1 cellular context compared by ENCODE assay signal in the genomic region with DNA sequence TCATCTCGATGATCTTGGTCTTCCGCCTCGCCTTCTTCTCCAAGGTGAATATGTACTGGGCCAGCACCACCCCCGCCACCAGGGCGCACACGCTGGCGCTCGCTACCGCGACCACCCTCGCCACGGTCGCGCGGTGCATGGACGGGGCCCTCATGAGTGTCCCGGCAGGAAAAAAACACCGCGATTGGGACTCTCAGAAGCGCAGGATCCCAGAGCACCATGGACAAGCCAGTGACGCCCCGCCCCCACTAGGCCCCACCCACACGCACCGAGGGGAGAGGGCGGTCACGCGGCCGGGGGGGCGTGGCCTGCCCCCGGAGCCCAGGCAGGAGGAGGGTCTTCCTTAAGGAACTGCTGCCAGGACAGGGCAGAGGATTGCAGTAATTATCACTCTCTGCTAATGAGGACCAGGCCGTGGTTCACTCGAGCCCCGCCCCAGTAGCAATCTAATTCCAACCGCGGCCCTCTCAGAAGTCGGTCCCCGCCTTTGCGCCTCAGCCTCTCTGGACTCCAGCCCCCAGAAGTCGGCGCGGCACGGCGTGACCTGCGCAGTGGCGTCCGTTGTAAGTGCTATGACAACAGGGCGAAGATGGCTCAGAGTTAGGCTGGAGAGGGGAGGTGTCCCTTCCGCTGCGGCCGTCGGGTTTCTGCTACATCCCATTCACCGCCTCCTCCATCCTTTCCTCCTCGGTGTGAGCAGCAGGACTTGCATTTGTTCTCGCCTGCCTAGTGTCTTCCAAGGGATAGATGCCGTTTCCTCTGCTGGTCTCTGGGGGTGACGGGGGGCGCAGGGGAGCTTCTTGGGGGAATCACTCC.
TF ChIP-seq lines count a peak whose summit lies in the region.

TSS of gene BBS9 (plus strand) at position 575 of the 816 bp plus-strand sequence. CDS start 16,689 bp downstream, outside the sequence.

TF ChIP-seq in K562, 482 proteins besides CTCF, POLR2A, EP300 and RAD21 (continued from another document and continues in another):
- peak; percentile 10 for TF ChIP-seq PRDM10 (IDR thresholded peaks at IDR 0.05; ENCODE audit: partially characterized antibody)
- peak in 1 of 2 experiments; percentile 60; a peak in 2 of 4 replicates for TF ChIP-seq HDAC1 (IDR thresholded peaks at IDR 0.05)
- TF ChIP-seq ZFP91 (CRISPR knock-in tag; IDR thresholded peaks at IDR 0.05): no peak
- no peak for TF ChIP-seq HMBOX1 (IDR thresholded peaks at IDR 0.05)
- no peak for TF ChIP-seq KAT2B (IDR thresholded peaks at IDR 0.05; ENCODE audit: low read depth, low read length)
- TF ChIP-seq ZNF3 (CRISPR knock-in tag; IDR thresholded peaks at IDR 0.05): no peak
- TF ChIP-seq TOE1 (IDR thresholded peaks at IDR 0.05; ENCODE audit: borderline replicate concordance): no peak
- no peak for TF ChIP-seq TOE1 (CRISPR knock-in tag; IDR thresholded peaks at IDR 0.05; ENCODE audit: borderline replicate concordance, low read depth)
- TF ChIP-seq EHMT2 (IDR thresholded peaks at IDR 0.05): no peak
- TF ChIP-seq TAF7 (tag; IDR thresholded peaks at IDR 0.05): peak; percentile 38; the same call in 1 of the 2 replicates
- peak; percentile 39; the same call in 1 of the 2 replicates for TF ChIP-seq ETV1 (tag; conservative IDR thresholded peaks at IDR 0.05; ENCODE audit: low read depth)
- TF ChIP-seq, protein P1, sequence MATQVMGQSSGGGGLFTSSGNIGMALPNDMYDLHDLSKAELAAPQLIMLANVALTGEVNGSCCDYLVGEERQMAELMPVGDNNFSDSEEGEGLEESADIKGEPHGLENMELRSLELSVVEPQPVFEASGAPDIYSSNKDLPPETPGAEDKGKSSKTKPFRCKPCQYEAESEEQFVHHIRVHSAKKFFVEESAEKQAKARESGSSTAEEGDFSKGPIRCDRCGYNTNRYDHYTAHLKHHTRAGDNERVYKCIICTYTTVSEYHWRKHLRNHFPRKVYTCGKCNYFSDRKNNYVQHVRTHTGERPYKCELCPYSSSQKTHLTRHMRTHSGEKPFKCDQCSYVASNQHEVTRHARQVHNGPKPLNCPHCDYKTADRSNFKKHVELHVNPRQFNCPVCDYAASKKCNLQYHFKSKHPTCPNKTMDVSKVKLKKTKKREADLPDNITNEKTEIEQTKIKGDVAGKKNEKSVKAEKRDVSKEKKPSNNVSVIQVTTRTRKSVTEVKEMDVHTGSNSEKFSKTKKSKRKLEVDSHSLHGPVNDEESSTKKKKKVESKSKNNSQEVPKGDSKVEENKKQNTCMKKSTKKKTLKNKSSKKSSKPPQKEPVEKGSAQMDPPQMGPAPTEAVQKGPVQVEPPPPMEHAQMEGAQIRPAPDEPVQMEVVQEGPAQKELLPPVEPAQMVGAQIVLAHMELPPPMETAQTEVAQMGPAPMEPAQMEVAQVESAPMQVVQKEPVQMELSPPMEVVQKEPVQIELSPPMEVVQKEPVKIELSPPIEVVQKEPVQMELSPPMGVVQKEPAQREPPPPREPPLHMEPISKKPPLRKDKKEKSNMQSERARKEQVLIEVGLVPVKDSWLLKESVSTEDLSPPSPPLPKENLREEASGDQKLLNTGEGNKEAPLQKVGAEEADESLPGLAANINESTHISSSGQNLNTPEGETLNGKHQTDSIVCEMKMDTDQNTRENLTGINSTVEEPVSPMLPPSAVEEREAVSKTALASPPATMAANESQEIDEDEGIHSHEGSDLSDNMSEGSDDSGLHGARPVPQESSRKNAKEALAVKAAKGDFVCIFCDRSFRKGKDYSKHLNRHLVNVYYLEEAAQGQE (CRISPR knock-in tag; IDR thresholded peaks at IDR 0.05; ENCODE audit: low read depth): no peak
- TF ChIP-seq, protein P2, sequence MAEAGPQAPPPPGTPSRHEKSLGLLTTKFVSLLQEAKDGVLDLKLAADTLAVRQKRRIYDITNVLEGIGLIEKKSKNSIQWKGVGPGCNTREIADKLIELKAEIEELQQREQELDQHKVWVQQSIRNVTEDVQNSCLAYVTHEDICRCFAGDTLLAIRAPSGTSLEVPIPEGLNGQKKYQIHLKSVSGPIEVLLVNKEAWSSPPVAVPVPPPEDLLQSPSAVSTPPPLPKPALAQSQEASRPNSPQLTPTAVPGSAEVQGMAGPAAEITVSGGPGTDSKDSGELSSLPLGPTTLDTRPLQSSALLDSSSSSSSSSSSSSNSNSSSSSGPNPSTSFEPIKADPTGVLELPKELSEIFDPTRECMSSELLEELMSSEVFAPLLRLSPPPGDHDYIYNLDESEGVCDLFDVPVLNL (CRISPR knock-in tag; IDR thresholded peaks at IDR 0.05; ENCODE audit: low read depth): no peak
- no peak for TF ChIP-seq ZNF280B (CRISPR knock-in tag; IDR thresholded peaks at IDR 0.05)
- TF ChIP-seq SPI1 (IDR thresholded peaks at IDR 0.05; ENCODE audit: borderline replicate concordance, low read depth, low read length): no peak
- no peak for TF ChIP-seq ZNF431 (CRISPR knock-in tag; IDR thresholded peaks at IDR 0.05)
- TF ChIP-seq PKNOX1 (IDR thresholded peaks at IDR 0.05): no peak; the same call in 1 of the 2 replicates
- TF ChIP-seq, protein P3, sequence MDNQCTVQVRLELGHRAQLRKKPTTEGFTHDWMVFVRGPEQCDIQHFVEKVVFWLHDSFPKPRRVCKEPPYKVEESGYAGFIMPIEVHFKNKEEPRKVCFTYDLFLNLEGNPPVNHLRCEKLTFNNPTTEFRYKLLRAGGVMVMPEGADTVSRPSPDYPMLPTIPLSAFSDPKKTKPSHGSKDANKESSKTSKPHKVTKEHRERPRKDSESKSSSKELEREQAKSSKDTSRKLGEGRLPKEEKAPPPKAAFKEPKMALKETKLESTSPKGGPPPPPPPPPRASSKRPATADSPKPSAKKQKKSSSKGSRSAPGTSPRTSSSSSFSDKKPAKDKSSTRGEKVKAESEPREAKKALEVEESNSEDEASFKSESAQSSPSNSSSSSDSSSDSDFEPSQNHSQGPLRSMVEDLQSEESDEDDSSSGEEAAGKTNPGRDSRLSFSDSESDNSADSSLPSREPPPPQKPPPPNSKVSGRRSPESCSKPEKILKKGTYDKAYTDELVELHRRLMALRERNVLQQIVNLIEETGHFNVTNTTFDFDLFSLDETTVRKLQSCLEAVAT (IDR thresholded peaks at IDR 0.05): peak in 1 of 2 experiments; percentile 57; a peak in 1 of 4 replicates
- TF ChIP-seq CSDE1 (IDR thresholded peaks at IDR 0.05): no peak
- TF ChIP-seq, protein P4, sequence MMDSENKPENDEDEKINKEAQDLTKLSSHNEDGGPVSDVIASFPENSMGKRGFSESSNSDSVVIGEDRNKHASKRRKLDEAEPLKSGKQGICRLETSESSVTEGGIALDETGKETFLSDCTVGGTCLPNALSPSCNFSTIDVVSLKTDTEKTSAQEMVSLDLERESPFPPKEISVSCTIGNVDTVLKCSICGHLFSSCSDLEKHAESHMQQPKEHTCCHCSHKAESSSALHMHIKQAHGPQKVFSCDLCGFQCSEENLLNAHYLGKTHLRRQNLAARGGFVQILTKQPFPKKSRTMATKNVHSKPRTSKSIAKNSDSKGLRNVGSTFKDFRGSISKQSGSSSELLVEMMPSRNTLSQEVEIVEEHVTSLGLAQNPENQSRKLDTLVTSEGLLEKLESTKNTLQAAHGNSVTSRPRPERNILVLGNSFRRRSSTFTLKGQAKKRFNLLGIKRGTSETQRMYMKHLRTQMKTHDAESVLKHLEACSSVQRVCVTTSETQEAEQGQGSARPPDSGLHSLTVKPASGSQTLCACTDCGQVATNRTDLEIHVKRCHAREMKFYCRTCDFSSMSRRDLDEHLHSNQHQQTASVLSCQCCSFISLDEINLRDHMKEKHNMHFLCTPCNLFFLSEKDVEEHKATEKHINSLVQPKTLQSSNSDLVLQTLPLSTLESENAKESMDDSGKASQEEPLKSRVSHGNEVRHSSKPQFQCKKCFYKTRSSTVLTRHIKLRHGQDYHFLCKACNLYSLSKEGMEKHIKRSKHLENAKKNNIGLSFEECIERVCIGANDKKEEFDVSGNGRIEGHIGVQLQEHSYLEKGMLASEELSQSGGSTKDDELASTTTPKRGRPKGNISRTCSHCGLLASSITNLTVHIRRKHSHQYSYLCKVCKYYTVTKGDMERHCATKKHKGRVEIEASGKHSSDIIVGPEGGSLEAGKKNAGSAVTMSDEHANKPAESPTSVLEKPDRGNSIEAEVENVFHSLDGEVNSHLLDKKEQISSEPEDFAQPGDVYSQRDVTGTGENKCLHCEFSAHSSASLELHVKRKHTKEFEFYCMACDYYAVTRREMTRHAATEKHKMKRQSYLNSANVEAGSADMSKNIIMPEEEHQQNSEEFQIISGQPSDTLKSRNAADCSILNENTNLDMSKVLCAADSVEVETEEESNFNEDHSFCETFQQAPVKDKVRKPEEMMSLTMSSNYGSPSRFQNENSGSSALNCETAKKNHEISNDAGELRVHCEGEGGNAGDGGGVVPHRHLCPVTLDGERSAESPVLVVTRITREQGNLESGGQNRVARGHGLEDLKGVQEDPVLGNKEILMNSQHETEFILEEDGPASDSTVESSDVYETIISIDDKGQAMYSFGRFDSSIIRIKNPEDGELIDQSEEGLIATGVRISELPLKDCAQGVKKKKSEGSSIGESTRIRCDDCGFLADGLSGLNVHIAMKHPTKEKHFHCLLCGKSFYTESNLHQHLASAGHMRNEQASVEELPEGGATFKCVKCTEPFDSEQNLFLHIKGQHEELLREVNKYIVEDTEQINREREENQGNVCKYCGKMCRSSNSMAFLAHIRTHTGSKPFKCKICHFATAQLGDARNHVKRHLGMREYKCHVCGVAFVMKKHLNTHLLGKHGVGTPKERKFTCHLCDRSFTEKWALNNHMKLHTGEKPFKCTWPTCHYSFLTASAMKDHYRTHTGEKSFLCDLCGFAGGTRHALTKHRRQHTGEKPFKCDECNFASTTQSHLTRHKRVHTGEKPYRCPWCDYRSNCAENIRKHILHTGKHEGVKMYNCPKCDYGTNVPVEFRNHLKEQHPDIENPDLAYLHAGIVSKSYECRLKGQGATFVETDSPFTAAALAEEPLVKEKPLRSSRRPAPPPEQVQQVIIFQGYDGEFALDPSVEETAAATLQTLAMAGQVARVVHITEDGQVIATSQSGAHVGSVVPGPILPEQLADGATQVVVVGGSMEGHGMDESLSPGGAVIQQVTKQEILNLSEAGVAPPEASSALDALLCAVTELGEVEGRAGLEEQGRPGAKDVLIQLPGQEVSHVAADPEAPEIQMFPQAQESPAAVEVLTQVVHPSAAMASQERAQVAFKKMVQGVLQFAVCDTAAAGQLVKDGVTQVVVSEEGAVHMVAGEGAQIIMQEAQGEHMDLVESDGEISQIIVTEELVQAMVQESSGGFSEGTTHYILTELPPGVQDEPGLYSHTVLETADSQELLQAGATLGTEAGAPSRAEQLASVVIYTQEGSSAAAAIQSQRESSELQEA (IDR thresholded peaks at IDR 0.05; ENCODE audit: low read depth): no peak
- peak; percentile 52 for TF ChIP-seq KDM5B (IDR thresholded peaks at IDR 0.05; ENCODE audit: insufficient replicate concordance, low read depth, low read length)
- TF ChIP-seq ZNF644 (tag; IDR thresholded peaks at IDR 0.05; ENCODE audit: low read depth): no peak
